Comparison of ENCODE assay signal across 20 cellular contexts in genomic region chr7:140276001-140276400, GRCh38.
"Had no signal": no experiment of that assay in that cellular context is flagged by ENCODE, and none has a peak within 500 bp of the region (broad histone marks: within the 10 kb centered on the region; RNA-seq: fewer than 3 reads in every experiment).

No MANE protein-coding gene starts in this region.

- H3K27ac ChIP-seq: brain microvascular endothelial cell, colonic mucosa, tibial artery had no signal

- H3K36me3 ChIP-seq: brain microvascular endothelial cell, colonic mucosa, tibial artery had no signal

- DNase-seq: activated CD4-positive, alpha-beta memory T cell treated with anti-CD3 and anti-CD28 coated beads, Interleukin-2, amount 10 ng/mL, durations not matched to agents 7 days and 5 days; activated CD4-positive, alpha-beta T cell treated with anti-CD3 and anti-CD28 coated beads for 48 hours; activated CD4-positive, CD25-positive, alpha-beta regulatory T cell; activated naive CD4-positive, alpha-beta T cell treated with anti-CD3 and anti-CD28 coated beads, Interleukin-2, amount 10 ng/mL, durations not matched to agents 7 days and 5 days; activated naive CD8-positive, alpha-beta T cell treated with anti-CD3 and anti-CD28 coated beads, Interleukin-2, amount 50 U/mL, for 24 hours; activated T-cell treated with anti-CD3 and anti-CD28 coated beads, Interleukin-2, amount 50 U/mL, for 24 hours; brain microvascular endothelial cell; colonic mucosa; effector CD4-positive, alpha-beta T cell; occipital lobe; stimulated activated CD4-positive, alpha-beta T cell treated with anti-CD3 and anti-CD28 coated beads, Interleukin-4, amount 100 ng/mL, for 24 hours; T-cell had no signal

- H3K4me3 ChIP-seq: colonic mucosa had no signal

- H3K27me3 ChIP-seq: brain microvascular endothelial cell, colonic mucosa, tibial artery had no signal

- H3K4me3 Mint-ChIP-seq: activated CD4-positive, alpha-beta memory T cell treated with anti-CD3 and anti-CD28 coated beads, Interleukin-2, amount 10 ng/mL, durations not matched to agents 7 days and 5 days; activated naive CD4-positive, alpha-beta T cell treated with anti-CD3 and anti-CD28 coated beads, Interleukin-2, amount 10 ng/mL, durations not matched to agents 7 days and 5 days; activated naive CD8-positive, alpha-beta T cell treated with anti-CD3 and anti-CD28 coated beads, Interleukin-2, amount 50 U/mL, for 24 hours; activated T-cell treated with anti-CD3 and anti-CD28 coated beads, Interleukin-2, amount 50 U/mL, for 24 hours; central memory CD8-positive, alpha-beta T cell; memory B cell; natural killer cell treated with Interleukin-12 subunit alpha and Interleukin-12 subunit beta and Interleukin-15 and Interleukin-18, amount 100 ng/mL, for 72 hours; stimulated activated memory B cell treated with anti-CD40 and anti-IgM and Interleukin-4, amounts not matched to agents 10 μg/mL and 1 μg/mL and 100 μg/mL, for 72 hours; T-cell had no signal

- H3K27ac Mint-ChIP-seq: activated CD4-positive, alpha-beta memory T cell treated with anti-CD3 and anti-CD28 coated beads, Interleukin-2, amount 10 ng/mL, durations not matched to agents 7 days and 5 days; activated naive CD4-positive, alpha-beta T cell treated with anti-CD3 and anti-CD28 coated beads, Interleukin-2, amount 10 ng/mL, durations not matched to agents 7 days and 5 days; activated naive CD8-positive, alpha-beta T cell treated with anti-CD3 and anti-CD28 coated beads, Interleukin-2, amount 50 U/mL, for 24 hours; activated T-cell treated with anti-CD3 and anti-CD28 coated beads, Interleukin-2, amount 50 U/mL, for 24 hours; activated T-helper 2 cell treated with anti-CD3 and anti-CD28 coated beads, Interferon-gamma antibody, Interleukin-2, Interleukin-4, amounts not matched to agents 10 μg/mL and 5 μg/mL and 100 μg/mL, durations not matched to agents 14 hours and 24 hours and 36 hours; memory B cell; stimulated activated memory B cell treated with anti-CD40 and anti-IgM and Interleukin-4, amounts not matched to agents 10 μg/mL and 1 μg/mL and 100 μg/mL, for 72 hours; T-cell had no signal

- H3K27me3 Mint-ChIP-seq: activated naive CD8-positive, alpha-beta T cell treated with anti-CD3 and anti-CD28 coated beads, Interleukin-2, amount 50 U/mL, for 24 hours; activated T-cell treated with anti-CD3 and anti-CD28 coated beads, Interleukin-2, amount 50 U/mL, for 24 hours; central memory CD8-positive, alpha-beta T cell; T-cell had no signal

- ATAC-seq: activated naive CD8-positive, alpha-beta T cell treated with anti-CD3 and anti-CD28 coated beads, Interleukin-2, amount 50 U/mL, for 24 hours; esophagus mucosa; natural killer cell treated with Interleukin-12 subunit alpha and Interleukin-12 subunit beta and Interleukin-15 and Interleukin-18, amount 100 ng/mL, for 72 hours; SK-N-SH treated with all-trans-retinoic acid at 6 μM for 48 hours; stimulated activated memory B cell treated with anti-CD40 and anti-IgM and Interleukin-4, amounts not matched to agents 10 μg/mL and 1 μg/mL and 100 μg/mL, for 72 hours; T-cell had no signal

- H3K9me3 ChIP-seq: colonic mucosa, tibial artery had no signal

- H3K36me3 Mint-ChIP-seq: activated naive CD4-positive, alpha-beta T cell treated with anti-CD3 and anti-CD28 coated beads, Interleukin-2, amount 10 ng/mL, durations not matched to agents 7 days and 5 days; memory B cell; natural killer cell treated with Interleukin-12 subunit alpha and Interleukin-12 subunit beta and Interleukin-15 and Interleukin-18, amount 100 ng/mL, for 72 hours; stimulated activated memory B cell treated with anti-CD40 and anti-IgM and Interleukin-4, amounts not matched to agents 10 μg/mL and 1 μg/mL and 100 μg/mL, for 72 hours; T-cell had no signal

- H3K4me1 Mint-ChIP-seq: activated CD4-positive, alpha-beta memory T cell treated with anti-CD3 and anti-CD28 coated beads, Interleukin-2, amount 10 ng/mL, durations not matched to agents 7 days and 5 days; activated naive CD4-positive, alpha-beta T cell treated with anti-CD3 and anti-CD28 coated beads, Interleukin-2, amount 10 ng/mL, durations not matched to agents 7 days and 5 days; central memory CD8-positive, alpha-beta T cell; stimulated activated memory B cell treated with anti-CD40 and anti-IgM and Interleukin-4, amounts not matched to agents 10 μg/mL and 1 μg/mL and 100 μg/mL, for 72 hours; T-cell had no signal

- H3K4me1 ChIP-seq: colonic mucosa had no signal

- H3K9me3 Mint-ChIP-seq: activated CD4-positive, alpha-beta memory T cell treated with anti-CD3 and anti-CD28 coated beads, Interleukin-2, amount 10 ng/mL, durations not matched to agents 7 days and 5 days; activated naive CD4-positive, alpha-beta T cell treated with anti-CD3 and anti-CD28 coated beads, Interleukin-2, amount 10 ng/mL, durations not matched to agents 7 days and 5 days; activated naive CD8-positive, alpha-beta T cell treated with anti-CD3 and anti-CD28 coated beads, Interleukin-2, amount 50 U/mL, for 24 hours; activated T-cell treated with anti-CD3 and anti-CD28 coated beads, Interleukin-2, amount 50 U/mL, for 24 hours; activated T-helper 2 cell treated with anti-CD3 and anti-CD28 coated beads, Interferon-gamma antibody, Interleukin-2, Interleukin-4, amounts not matched to agents 10 μg/mL and 5 μg/mL and 100 μg/mL, durations not matched to agents 14 hours and 24 hours and 36 hours; central memory CD8-positive, alpha-beta T cell; memory B cell; natural killer cell treated with Interleukin-12 subunit alpha and Interleukin-12 subunit beta and Interleukin-15 and Interleukin-18, amount 100 ng/mL, for 72 hours; stimulated activated memory B cell treated with anti-CD40 and anti-IgM and Interleukin-4, amounts not matched to agents 10 μg/mL and 1 μg/mL and 100 μg/mL, for 72 hours; T-cell had no signal
